ENCODE assay signal across 18 cellular contexts in the genomic region with DNA sequence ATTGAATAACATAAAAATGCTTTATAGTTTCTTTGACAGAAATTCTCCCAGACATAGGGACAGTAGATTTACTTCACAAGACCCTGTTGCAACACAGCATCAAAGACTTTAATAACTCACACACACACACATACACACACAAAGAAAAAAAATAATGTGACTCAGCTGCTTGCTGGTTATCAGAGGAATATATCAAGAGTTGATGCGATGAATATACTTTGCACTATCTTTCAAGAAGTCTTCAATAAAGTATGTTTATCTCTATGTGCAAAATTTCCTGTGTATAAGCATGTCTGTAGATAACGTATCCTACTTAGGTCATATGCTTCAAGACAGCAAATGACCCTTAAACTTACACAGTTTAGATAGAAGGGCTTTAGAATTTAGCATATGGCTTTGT.
DNase-seq lines count a peak whose midpoint lies in the region; ATAC-seq and TF ChIP-seq lines count a peak whose summit lies in the region.
"Had no signal": no experiment of that assay in that cellular context is flagged by ENCODE, and none has a peak within 500 bp of the region (broad histone marks: within the 10 kb centered on the region; RNA-seq: fewer than 3 reads in every experiment).

No MANE protein-coding gene starts in this region.

- H3K4me1 ChIP-seq in mucosa of descending colon (ENCODE audit: low read depth) = peaks cover 4% of the 10 kb centered on the region
- H3K4me1 ChIP-seq: BE2C had no signal

- in situ Hi-C loops in brain microvascular endothelial cell (cut with HindIII; ENCODE audit: low pct_ligation_motif_present, low sequenced_read_pairs) = no loop called here

- H3K9me3 ChIP-seq in mucosa of descending colon = no peaks in the 10 kb centered on the region
- H3K9me3 ChIP-seq: BE2C had no signal

- H3K36me3 ChIP-seq in brain microvascular endothelial cell (replicated peaks) (no peaks in the 10 kb centered on the region), mucosa of descending colon (ENCODE audit: low read depth) (no peaks in the 10 kb centered on the region)
- H3K36me3 ChIP-seq: BE2C had no signal

- H3K27ac ChIP-seq in brain microvascular endothelial cell = no peak overlapping the region
- H3K27ac ChIP-seq: GM23248, HL-60 had no signal

- intact Hi-C loops in mucosa of descending colon (cut with DNase I, micrococcal nuclease) = no loop called here

- ATAC-seq in mucosa of descending colon (no peak), HG03457 (IDR thresholded peaks at IDR 0.05; ENCODE audit: unreplicated experiment) (no peak), GM21515 (IDR thresholded peaks at IDR 0.05; ENCODE audit: unreplicated experiment) (no peak)
- ATAC-seq: GM12878 had no signal

- TF ChIP-seq CTCF in brain microvascular endothelial cell (IDR thresholded peaks at IDR 0.05; ENCODE audit: low read depth, low read length, missing control alignments) = no peak
- no peak for TF ChIP-seq CTCF in fibroblast of villous mesenchyme (IDR thresholded peaks at IDR 0.05; ENCODE audit: insufficient read depth, low read depth, low read length)
- no peak for TF ChIP-seq CTCF in mucosa of descending colon (IDR thresholded peaks at IDR 0.05)

- DNase-seq in NCI-H226 = peak; percentile 32
- DNase-seq in brain microvascular endothelial cell = peak; percentile 16
- peak; percentile 89 for DNase-seq in fibroblast of villous mesenchyme (ENCODE audit: low read depth)
- DNase-seq in mucosa of descending colon = no peak
- DNase-seq in globus pallidus (ENCODE audit: low spot score) = no peak
- DNase-seq: BE2C; CD8-positive, alpha-beta memory T cell; DND-41; GDM1; GM23248; NCI-H1436; NCI-H2029; NCI-H510A; NCI-H774 had no signal

- H3K27me3 ChIP-seq in brain microvascular endothelial cell (replicated peaks) = no peaks in the 10 kb centered on the region

- H3K4me3 ChIP-seq in brain microvascular endothelial cell (ENCODE audit: low read depth, low read length) = no peak overlapping the region
- no peak overlapping the region for H3K4me3 ChIP-seq in fibroblast of villous mesenchyme (ENCODE audit: low read depth, low read length)
- no peak overlapping the region for H3K4me3 ChIP-seq in mucosa of descending colon
- H3K4me3 ChIP-seq: GM12878, GM23248 had no signal

Comparison
In these comparisons a context has a peak if more than half of its experiments do, and no peak if none do; other contexts are left out.
1. DNase-seq: peak in NCI-H226 (single experiment), brain microvascular endothelial cell (single experiment) and fibroblast of villous mesenchyme (single experiment); none in mucosa of descending colon (0 of 3) and globus pallidus (single experiment).